ENCODE assay signal across 8 cellular contexts in genomic region chr11:19116315-19116970, GRCh38. TPM values are rescaled to one million over a fixed set of nuclear protein-coding genes. Genes with fewer than 3 reads are reported as not detected.
A peak's percentile ranks its signal among the peaks of the same experiment; 100 is the strongest.
DNase-seq lines count a peak whose midpoint lies in the region; ATAC-seq, FAIRE-seq and TF ChIP-seq lines count a peak whose summit lies in the region.

No MANE protein-coding gene starts in this region.

- no peak overlapping the region for H3K18ac ChIP-seq in mesendoderm (ENCODE audit: low read length)

- H3K56ac ChIP-seq in mesendoderm (ENCODE audit: low read length) = peak overlapping the region; percentile 78

- no peak overlapping the region for H3K4ac ChIP-seq in mesendoderm (ENCODE audit: low read depth, low read length)

- peaks cover 10% of the 10 kb centered on the region for H3K79me2 ChIP-seq in mesendoderm (ENCODE audit: control insufficient read depth, insufficient read depth, low read length)

- H3K27me3 ChIP-seq in HAP-1 (ENCODE audit: low read depth) (peaks cover 8% of the 10 kb centered on the region; the same call in 1 of the 2 replicates), mesendoderm (ENCODE audit: insufficient read depth, low read length, poor library complexity) (no peaks in the 10 kb centered on the region)

- peak overlapping the region; percentile 32 for H3K9ac ChIP-seq in mesendoderm (ENCODE audit: low read length)

- no peak for FAIRE-seq in A549 (lab: Jason Lieb, UNC)

- H2AK5ac ChIP-seq in mesendoderm (ENCODE audit: low read length) = no peak overlapping the region

- H4K8ac ChIP-seq in mesendoderm (ENCODE audit: low read depth, low read length) = no peak overlapping the region

- H3K9me3 ChIP-seq in A549 (no peaks in the 10 kb centered on the region), HAP-1 (no peaks in the 10 kb centered on the region)

- DNase-seq in A549 (ENCODE audit: low read depth in 1 of 2, low spot score in 1 of 2) = no peak
- DNase-seq in HAP-1 (ENCODE audit: low spot score in 2 of 2) = no peak
- DNase-seq in astrocyte of the spinal cord (ENCODE audit: low read depth, low spot score) = no peak
- DNase-seq in mesendoderm = no peak
- no peak for DNase-seq in inferior parietal cortex (ENCODE audit: extremely low spot score)
- no peak for DNase-seq in mucosa of gallbladder (ENCODE audit: low spot score)

- H3K27ac ChIP-seq in A549 (peak overlapping the region; percentile 54 to 91; a peak in 5 of 6 replicates), mesendoderm (ENCODE audit: low read depth, low read length) (no peak overlapping the region)

- H3K4me2 ChIP-seq in A549 = peak overlapping the region; percentile 93
- peak overlapping the region; percentile 50 for H3K4me2 ChIP-seq in mesendoderm (ENCODE audit: low read length)

- H3K79me1 ChIP-seq in mesendoderm (ENCODE audit: low read length) = peaks cover 8% of the 10 kb centered on the region

- 24% methylated on average over 11 of the region's 16 CpGs for WGBS in A549 (ENCODE audit: missing lambda C conversion rate)
- no CpG with 5 or more reads among the region's 16 CpGs for WGBS in mesendoderm (ENCODE audit: extremely low coverage, insufficient coverage, low lambda C conversion rate)

- no peak overlapping the region for H2BK5ac ChIP-seq in mesendoderm (ENCODE audit: low read length)

- no peak for TF ChIP-seq EP300 in A549 (IDR thresholded peaks at IDR 0.05)

- H2BK15ac ChIP-seq in mesendoderm (replicated peaks; ENCODE audit: low read depth) = no peak overlapping the region

- H3K4me3 ChIP-seq in A549 (peak overlapping the region; percentile 80), HAP-1 (peak overlapping the region; percentile 93), astrocyte of the spinal cord (ENCODE audit: low read depth, low read length) (peak overlapping the region; percentile 78), mesendoderm (ENCODE audit: low read length) (no peak overlapping the region)

- POLR2A ChIA-PET in A549 (lab: Yijun Ruan, JAX) = interaction anchor here (0.6 kb wide), 1 partner anchor 9 kb away, joined by 3 read pairs; no protein-coding TSS in a partner anchor

- peaks cover 6% of the 10 kb centered on the region for H3K36me3 ChIP-seq in HAP-1 (replicated peaks)
- no peaks in the 10 kb centered on the region for H3K36me3 ChIP-seq in mesendoderm (ENCODE audit: control insufficient read depth, insufficient read depth, low read length)

- H3K23ac ChIP-seq in mesendoderm (ENCODE audit: low read length) = no peak overlapping the region

- no peak overlapping the region for H2BK120ac ChIP-seq in mesendoderm (ENCODE audit: low read depth, low read length)

- CTCF ChIA-PET in A549 (lab: Yijun Ruan, JAX) = interaction anchor here (0.8 to 2.0 kb wide), 10 partner anchors 11 to 438 kb away, joined by 3 to 8 read pairs (median 4); no protein-coding TSS in a partner anchor

- TF ChIP-seq RAD21 in A549 (conservative IDR thresholded peaks at IDR 0.05 in 1 of 2, IDR thresholded peaks at IDR 0.05 in 1 of 2) = no peak

- H3K4me1 ChIP-seq in A549 = peaks cover 8% of the 10 kb centered on the region; the same call in 2 of the 3 replicates
- H3K4me1 ChIP-seq in HAP-1 = peaks cover 12% of the 10 kb centered on the region
- peaks cover 3% of the 10 kb centered on the region for H3K4me1 ChIP-seq in mesendoderm (ENCODE audit: control insufficient read depth, low read depth, low read length)

- in situ Hi-C loops in HAP-1 (cut with MboI; ENCODE audit: low sequenced_read_pairs) = no loop called here
- in situ Hi-C loops in astrocyte of the spinal cord (cut with HindIII; ENCODE audit: low sequenced_read_pairs) = no loop called here

- H4K5ac ChIP-seq in mesendoderm (ENCODE audit: low read length) = no peak overlapping the region

- TF ChIP-seq CTCF in A549 (IDR thresholded peaks at IDR 0.05) (no peak), astrocyte of the spinal cord (IDR thresholded peaks at IDR 0.05; ENCODE audit: low read depth, low read length) (no peak)

- TF ChIP-seq POLR2A in A549 (IDR thresholded peaks at IDR 0.05; ENCODE audit: low read length) = no peak

- ATAC-seq in A549 = no peak
- ATAC-seq in GM18868 (IDR thresholded peaks at IDR 0.05; ENCODE audit: unreplicated experiment) = no peak
- no peak for ATAC-seq in HG02678 (IDR thresholded peaks at IDR 0.05; ENCODE audit: unreplicated experiment)

TF ChIP-seq in A549, 52 proteins besides CTCF, POLR2A, EP300 and RAD21:
- TF ChIP-seq HOXB5 (CRISPR knock-in tag; IDR thresholded peaks at IDR 0.05) (no peak), SREBF2 (IDR thresholded peaks at IDR 0.05) (no peak), ZNF302 (CRISPR knock-in tag; IDR thresholded peaks at IDR 0.05) (no peak), MAZ (IDR thresholded peaks at IDR 0.05; ENCODE audit: borderline replicate concordance, low read depth, low read length) (no peak), EHMT2 (IDR thresholded peaks at IDR 0.05; ENCODE audit: low read depth) (no peak), CHD4 (IDR thresholded peaks at IDR 0.05; ENCODE audit: borderline replicate concordance) (no peak), RCOR1 (IDR thresholded peaks at IDR 0.05; ENCODE audit: low read depth, low read length) (no peak), NPAS2 (CRISPR knock-in tag; IDR thresholded peaks at IDR 0.05; ENCODE audit: borderline replicate concordance) (no peak), TFCP2L1 (CRISPR knock-in tag; IDR thresholded peaks at IDR 0.05) (no peak), HDAC2 (IDR thresholded peaks at IDR 0.05) (no peak), TP53 (CRISPR knock-in tag; IDR thresholded peaks at IDR 0.05) (no peak), MAFK (IDR thresholded peaks at IDR 0.05; ENCODE audit: partially characterized antibody) (no peak), KDM5A (IDR thresholded peaks at IDR 0.05) (no peak), HEYL (CRISPR knock-in tag; IDR thresholded peaks at IDR 0.05) (no peak), RFX5 (IDR thresholded peaks at IDR 0.05) (no peak), SMC3 (IDR thresholded peaks at IDR 0.05) (no peak), CBX2 (IDR thresholded peaks at IDR 0.05; ENCODE audit: borderline replicate concordance, low read depth) (no peak)
- TF ChIP-seq, protein P1, sequence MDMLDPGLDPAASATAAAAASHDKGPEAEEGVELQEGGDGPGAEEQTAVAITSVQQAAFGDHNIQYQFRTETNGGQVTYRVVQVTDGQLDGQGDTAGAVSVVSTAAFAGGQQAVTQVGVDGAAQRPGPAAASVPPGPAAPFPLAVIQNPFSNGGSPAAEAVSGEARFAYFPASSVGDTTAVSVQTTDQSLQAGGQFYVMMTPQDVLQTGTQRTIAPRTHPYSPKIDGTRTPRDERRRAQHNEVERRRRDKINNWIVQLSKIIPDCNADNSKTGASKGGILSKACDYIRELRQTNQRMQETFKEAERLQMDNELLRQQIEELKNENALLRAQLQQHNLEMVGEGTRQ (IDR thresholded peaks at IDR 0.05) = no peak
- TF ChIP-seq, protein P2, sequence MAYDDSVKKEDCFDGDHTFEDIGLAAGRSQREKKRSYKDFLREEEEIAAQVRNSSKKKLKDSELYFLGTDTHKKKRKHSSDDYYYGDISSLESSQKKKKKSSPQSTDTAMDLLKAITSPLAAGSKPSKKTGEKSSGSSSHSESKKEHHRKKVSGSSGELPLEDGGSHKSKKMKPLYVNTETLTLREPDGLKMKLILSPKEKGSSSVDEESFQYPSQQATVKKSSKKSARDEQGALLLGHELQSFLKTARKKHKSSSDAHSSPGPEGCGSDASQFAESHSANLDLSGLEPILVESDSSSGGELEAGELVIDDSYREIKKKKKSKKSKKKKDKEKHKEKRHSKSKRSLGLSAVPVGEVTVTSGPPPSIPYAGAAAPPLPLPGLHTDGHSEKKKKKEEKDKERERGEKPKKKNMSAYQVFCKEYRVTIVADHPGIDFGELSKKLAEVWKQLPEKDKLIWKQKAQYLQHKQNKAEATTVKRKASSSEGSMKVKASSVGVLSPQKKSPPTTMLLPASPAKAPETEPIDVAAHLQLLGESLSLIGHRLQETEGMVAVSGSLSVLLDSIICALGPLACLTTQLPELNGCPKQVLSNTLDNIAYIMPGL (CRISPR knock-in tag; IDR thresholded peaks at IDR 0.05; ENCODE audit: borderline replicate concordance) = no peak

RNA-seq across cellular contexts. Expression of gene ZDHHC13, which starts 0.5 kb away (rescaled TPM):
- 28.6 and 34.3 TPM in 2 replicates for polyA plus RNA-seq in A549 (2011; rRNA removed)
- polyA plus RNA-seq in A549 (2012; cell fraction: cytosol; rRNA removed) = 8.0 and 9.9 TPM in 2 replicates
- polyA plus RNA-seq in A549 (2012; cell fraction: nucleus; rRNA removed) = 6.7 and 9.2 TPM in 2 replicates
- 14.9 to 17.6 TPM (median 16.5 TPM) in 3 replicates for polyA plus RNA-seq in A549 (2017; fragmentation: RNase III; extraction: RNeasy Plus Mini Kit Qiagen cat#74134 plus additional on column Dnase treatment)
- 14.0 and 20.7 TPM in 2 replicates for polyA minus RNA-seq in A549 (2011; rRNA and poly(A)+ RNA removed)
- polyA plus RNA-seq in mesendoderm (2013, experiment 1 of 2) = 11.0 TPM
- polyA plus RNA-seq in mesendoderm (2013, experiment 2 of 2) = 11.5 TPM
- total RNA-seq in mucosa of gallbladder = 18.2 TPM

RNA-seq across cellular contexts. Expression of gene MRGPRX2, which starts 55.9 kb away (rescaled TPM):
- not detected in 2 replicates for polyA plus RNA-seq in A549 (2011; rRNA removed)
- not detected in 2 replicates for polyA plus RNA-seq in A549 (2012; cell fraction: cytosol; rRNA removed)
- not detected in 2 replicates for polyA plus RNA-seq in A549 (2012; cell fraction: nucleus; rRNA removed)
- not detected in 3 replicates for polyA plus RNA-seq in A549 (2017; fragmentation: RNase III; extraction: RNeasy Plus Mini Kit Qiagen cat#74134 plus additional on column Dnase treatment)
- polyA minus RNA-seq in A549 (2011; rRNA and poly(A)+ RNA removed) = not detected in 2 replicates
- not detected for polyA plus RNA-seq in mesendoderm (2013, experiment 1 of 2)
- polyA plus RNA-seq in mesendoderm (2013, experiment 2 of 2) = not detected
- total RNA-seq in mucosa of gallbladder = 0.09 TPM
